Comparison of ENCODE assay signal across 23 cellular contexts in genomic region chr5:1946776-1947175, GRCh38.
A peak's percentile ranks its signal among the peaks of the same experiment; 100 is the strongest.
DNase-seq lines count a peak whose midpoint lies in the region; ATAC-seq and TF ChIP-seq lines count a peak whose summit lies in the region.
"Had no signal": no experiment of that assay in that cellular context is flagged by ENCODE, and none has a peak within 500 bp of the region (broad histone marks: within the 10 kb centered on the region; RNA-seq: fewer than 3 reads in every experiment).

No MANE protein-coding gene starts in this region.

- intact Hi-C loops in left cardiac atrium (cut with DNase I): loop anchor here in 1 of 2 donors (5.0 kb wide), 1 partner anchor 144 kb away; the partner anchor contains the start of gene NDUFS6

- H3K27me3 ChIP-seq in BLaER1 treated with 17β-estradiol and CSF1 and Interleukin-3, amounts not matched to agents 10 nM and 100 nM: peaks cover 3 to 72% (median 37%) of the 10 kb centered on the region in 11 experiments; a peak in 19 of 22 replicates
- peaks cover 24% of the 10 kb centered on the region for H3K27me3 ChIP-seq in neural progenitor cell
- H3K27me3 ChIP-seq: SJSA1 had no signal

- H3K36me3 ChIP-seq in BLaER1 treated with 17β-estradiol and CSF1 and Interleukin-3, amounts not matched to agents 10 nM and 100 nM: no peaks in the 10 kb centered on the region
- no peaks in the 10 kb centered on the region for H3K36me3 ChIP-seq in neural progenitor cell
- H3K36me3 ChIP-seq: HAP-1, SJSA1 had no signal

- H3K79me2 ChIP-seq in neural progenitor cell (ENCODE audit: low read depth): no peaks in the 10 kb centered on the region

- H3K27ac Mint-ChIP-seq in glutamatergic neuron (ENCODE audit: unreplicated experiment) (no peak overlapping the region), neural progenitor cell (peak overlapping the region; percentile 22)
- no peak overlapping the region for H3K27ac Mint-ChIP-seq in natural killer cell treated with Interleukin-12 subunit alpha and Interleukin-12 subunit beta and Interleukin-15 and Interleukin-18, amount 100 ng/mL, for 72 hours
- H3K27ac Mint-ChIP-seq: CD8-positive, alpha-beta memory T cell had no signal

- H3F3A ChIP-seq in neural progenitor cell (ENCODE audit: low read depth): no peaks in the 10 kb centered on the region

- H3K9me3 Mint-ChIP-seq in glutamatergic neuron (ENCODE audit: unreplicated experiment) (peaks cover 24% of the 10 kb centered on the region), neural progenitor cell (no peaks in the 10 kb centered on the region)
- no peaks in the 10 kb centered on the region for H3K9me3 Mint-ChIP-seq in natural killer cell treated with Interleukin-12 subunit alpha and Interleukin-12 subunit beta and Interleukin-15 and Interleukin-18, amount 100 ng/mL, for 72 hours
- H3K9me3 Mint-ChIP-seq: CD8-positive, alpha-beta memory T cell had no signal

- H3K27me3 Mint-ChIP-seq in glutamatergic neuron (ENCODE audit: unreplicated experiment): peaks cover 23% of the 10 kb centered on the region
- H3K27me3 Mint-ChIP-seq in neural progenitor cell (ENCODE audit: insufficient read depth, low read depth): peaks cover 10% of the 10 kb centered on the region
- H3K27me3 Mint-ChIP-seq in natural killer cell treated with Interleukin-12 subunit alpha and Interleukin-12 subunit beta and Interleukin-15 and Interleukin-18, amount 100 ng/mL, for 72 hours: peaks cover 16 to 41% of the 10 kb centered on the region in 2 donors

- H3K9me3 ChIP-seq in BLaER1 treated with 17β-estradiol and CSF1 and Interleukin-3, amounts not matched to agents 10 nM and 100 nM (replicated peaks in 1 of 11): peaks cover 0 to 4% (median 0%) of the 10 kb centered on the region in 11 experiments; a peak in 1 of 22 replicates
- H3K9me3 ChIP-seq in neural progenitor cell (ENCODE audit: low read depth): no peaks in the 10 kb centered on the region
- H3K9me3 ChIP-seq: HAP-1 had no signal

- H2AFZ ChIP-seq in neural progenitor cell (replicated peaks): no peak overlapping the region

- H3K4me2 ChIP-seq in BLaER1 treated with 17β-estradiol and CSF1 and Interleukin-3, amounts not matched to agents 10 nM and 100 nM: peak overlapping the region in 8 of 11 experiments; percentile 44 to 89 (median 82); a peak in 16 of 22 replicates
- no peak overlapping the region for H3K4me2 ChIP-seq in neural progenitor cell

- DNase-seq in glutamatergic neuron: no peak
- DNase-seq in left cardiac atrium: peak; percentile 66
- DNase-seq in neural progenitor cell (ENCODE audit: low spot score): no peak
- DNase-seq in islet precursor cell: no peak
- no peak for DNase-seq in natural killer cell treated with Interleukin-12 subunit alpha and Interleukin-12 subunit beta and Interleukin-15 and Interleukin-18, amount 100 ng/mL, for 72 hours (ENCODE audit: low spot score)
- DNase-seq in middle frontal gyrus (ENCODE audit: extremely low spot score, low spot score): no peak
- DNase-seq: 8988T; Calu3; CD8-positive, alpha-beta memory T cell; DMS153; KG1; NCI-H1092; NCI-H146; NCI-H2029 treated with DMSO at 0.1 percent for 48 hours; NCI-H226; NCI-H510A treated with DMSO at 0.1 percent for 48 hours; NCI-H774; NK-92 treated with Interleukin-12 subunit alpha and Interleukin-12 subunit beta, amount 100 ng/mL, for 24 hours had no signal

- ATAC-seq in left cardiac atrium (peak; percentile 85 to 86), HG03097 (IDR thresholded peaks at IDR 0.05; ENCODE audit: low FRiP score, unreplicated experiment) (no peak)
- no peak for ATAC-seq in natural killer cell treated with Interleukin-12 subunit alpha and Interleukin-12 subunit beta and Interleukin-15 and Interleukin-18, amount 100 ng/mL, for 72 hours

- peaks cover 9 to 56% (median 46%) of the 10 kb centered on the region in 10 experiments; a peak in 18 of 20 replicates for H3K4me1 ChIP-seq in BLaER1 treated with 17β-estradiol and CSF1 and Interleukin-3, amounts not matched to agents 10 nM and 100 nM
- H3K4me1 ChIP-seq in neural progenitor cell: peaks cover 9% of the 10 kb centered on the region
- H3K4me1 ChIP-seq: HAP-1, SJSA1 had no signal

- peaks cover 16% of the 10 kb centered on the region for H3K36me3 Mint-ChIP-seq in glutamatergic neuron (ENCODE audit: unreplicated experiment)
- no peaks in the 10 kb centered on the region for H3K36me3 Mint-ChIP-seq in neural progenitor cell
- H3K36me3 Mint-ChIP-seq in natural killer cell treated with Interleukin-12 subunit alpha and Interleukin-12 subunit beta and Interleukin-15 and Interleukin-18, amount 100 ng/mL, for 72 hours: no peaks in the 10 kb centered on the region
- H3K36me3 Mint-ChIP-seq: CD8-positive, alpha-beta memory T cell had no signal

- peaks cover 0 to 18% (median 0%) of the 10 kb centered on the region in 11 experiments; a peak in 7 of 22 replicates for H4K20me1 ChIP-seq in BLaER1 treated with 17β-estradiol and CSF1 and Interleukin-3, amounts not matched to agents 10 nM and 100 nM
- peaks cover 2% of the 10 kb centered on the region for H4K20me1 ChIP-seq in neural progenitor cell (ENCODE audit: low read depth)

- H3K4me3 ChIP-seq in BLaER1 treated with 17β-estradiol and CSF1 and Interleukin-3, amounts not matched to agents 10 nM and 100 nM: no peak overlapping the region
- H3K4me3 ChIP-seq in neural progenitor cell: no peak overlapping the region
- H3K4me3 ChIP-seq: HAP-1, SJSA1 had no signal

- TF ChIP-seq CTCF in glutamatergic neuron (IDR thresholded peaks at IDR 0.05; ENCODE audit: partially characterized antibody, unreplicated experiment): no peak
- TF ChIP-seq CTCF in neural progenitor cell (IDR thresholded peaks at IDR 0.05): no peak

- H3K4me3 Mint-ChIP-seq in glutamatergic neuron (ENCODE audit: unreplicated experiment) (peak overlapping the region; percentile 4), neural progenitor cell (no peak overlapping the region)
- H3K4me3 Mint-ChIP-seq in natural killer cell treated with Interleukin-12 subunit alpha and Interleukin-12 subunit beta and Interleukin-15 and Interleukin-18, amount 100 ng/mL, for 72 hours: no peak overlapping the region
- H3K4me3 Mint-ChIP-seq: CD8-positive, alpha-beta memory T cell had no signal

- peaks cover 43% of the 10 kb centered on the region for H3K4me1 Mint-ChIP-seq in glutamatergic neuron (ENCODE audit: low read depth, unreplicated experiment)
- peaks cover 19% of the 10 kb centered on the region for H3K4me1 Mint-ChIP-seq in neural progenitor cell
- H3K4me1 Mint-ChIP-seq in natural killer cell treated with Interleukin-12 subunit alpha and Interleukin-12 subunit beta and Interleukin-15 and Interleukin-18, amount 100 ng/mL, for 72 hours (ENCODE audit: low read depth in 2 of 2): no peaks in the 10 kb centered on the region
- H3K4me1 Mint-ChIP-seq: CD8-positive, alpha-beta memory T cell had no signal

- H3K9ac ChIP-seq in BLaER1 treated with 17β-estradiol and CSF1 and Interleukin-3, amounts not matched to agents 10 nM and 100 nM: no peak overlapping the region
- no peak overlapping the region for H3K9ac ChIP-seq in neural progenitor cell

- no peak overlapping the region for H3K27ac ChIP-seq in BLaER1 treated with 17β-estradiol and CSF1 and Interleukin-3, amounts not matched to agents 10 nM and 100 nM
- H3K27ac ChIP-seq in neural progenitor cell: no peak overlapping the region
- H3K27ac ChIP-seq: C4-2B, SJSA1 had no signal

Comparison
In these comparisons a context has a peak if more than half of its experiments do, and no peak if none do; other contexts are left out.
1. ATAC-seq: peak in left cardiac atrium (2 of 2); none in natural killer cell treated with Interleukin-12 subunit alpha and Interleukin-12 subunit beta and Interleukin-15 and Interleukin-18, amount 100 ng/mL, for 72 hours (0 of 2) and HG03097 (single experiment).